ENCODE assay signal across 1 cellular context in the genomic region with DNA sequence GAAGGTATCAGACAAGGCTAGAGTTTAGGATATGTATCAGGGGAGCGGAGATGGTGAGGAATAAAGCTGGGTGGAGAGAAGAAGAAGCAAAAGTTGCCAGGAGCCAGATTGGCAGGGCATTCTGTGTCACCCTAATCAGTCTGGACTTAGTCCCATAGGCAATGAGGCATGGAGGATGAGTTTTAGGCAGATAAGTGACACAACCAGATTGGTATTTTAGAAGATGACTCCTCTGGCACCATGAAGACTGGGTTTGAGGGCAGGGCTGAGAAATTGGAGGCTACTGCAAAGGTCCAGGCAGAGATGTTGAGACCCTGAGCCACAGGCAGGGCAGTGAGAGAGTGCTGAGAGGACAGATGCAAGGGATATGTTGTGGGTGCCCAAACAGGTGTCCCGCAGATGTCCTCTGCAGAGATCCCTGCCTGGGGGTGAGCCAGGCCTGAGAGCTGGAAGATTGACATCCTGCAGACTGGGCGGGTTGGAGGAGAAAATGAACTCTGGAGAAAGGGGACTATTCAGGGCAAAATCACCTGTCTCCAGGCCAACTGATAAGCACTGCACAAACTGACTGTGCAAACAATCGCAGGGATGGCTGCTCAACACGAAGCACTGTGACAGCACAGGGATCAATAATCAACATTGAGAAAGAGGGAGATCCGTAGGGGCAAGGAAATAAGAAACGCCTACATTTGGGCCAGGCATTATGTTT.
TF ChIP-seq lines count a peak whose summit lies in the region.

No MANE protein-coding gene starts in this region.

TF ChIP-seq in SK-N-SH treated with all-trans-retinoic acid at 6 μM for 48 hours, 23 proteins besides CTCF, POLR2A, EP300 and RAD21 (continued from another document):
- TF ChIP-seq, protein P1, sequence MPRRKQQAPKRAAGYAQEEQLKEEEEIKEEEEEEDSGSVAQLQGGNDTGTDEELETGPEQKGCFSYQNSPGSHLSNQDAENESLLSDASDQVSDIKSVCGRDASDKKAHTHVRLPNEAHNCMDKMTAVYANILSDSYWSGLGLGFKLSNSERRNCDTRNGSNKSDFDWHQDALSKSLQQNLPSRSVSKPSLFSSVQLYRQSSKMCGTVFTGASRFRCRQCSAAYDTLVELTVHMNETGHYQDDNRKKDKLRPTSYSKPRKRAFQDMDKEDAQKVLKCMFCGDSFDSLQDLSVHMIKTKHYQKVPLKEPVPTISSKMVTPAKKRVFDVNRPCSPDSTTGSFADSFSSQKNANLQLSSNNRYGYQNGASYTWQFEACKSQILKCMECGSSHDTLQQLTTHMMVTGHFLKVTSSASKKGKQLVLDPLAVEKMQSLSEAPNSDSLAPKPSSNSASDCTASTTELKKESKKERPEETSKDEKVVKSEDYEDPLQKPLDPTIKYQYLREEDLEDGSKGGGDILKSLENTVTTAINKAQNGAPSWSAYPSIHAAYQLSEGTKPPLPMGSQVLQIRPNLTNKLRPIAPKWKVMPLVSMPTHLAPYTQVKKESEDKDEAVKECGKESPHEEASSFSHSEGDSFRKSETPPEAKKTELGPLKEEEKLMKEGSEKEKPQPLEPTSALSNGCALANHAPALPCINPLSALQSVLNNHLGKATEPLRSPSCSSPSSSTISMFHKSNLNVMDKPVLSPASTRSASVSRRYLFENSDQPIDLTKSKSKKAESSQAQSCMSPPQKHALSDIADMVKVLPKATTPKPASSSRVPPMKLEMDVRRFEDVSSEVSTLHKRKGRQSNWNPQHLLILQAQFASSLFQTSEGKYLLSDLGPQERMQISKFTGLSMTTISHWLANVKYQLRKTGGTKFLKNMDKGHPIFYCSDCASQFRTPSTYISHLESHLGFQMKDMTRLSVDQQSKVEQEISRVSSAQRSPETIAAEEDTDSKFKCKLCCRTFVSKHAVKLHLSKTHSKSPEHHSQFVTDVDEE (CRISPR knock-in tag; IDR thresholded peaks at IDR 0.05): no peak
- TF ChIP-seq CSDC2 (CRISPR knock-in tag; IDR thresholded peaks at IDR 0.05) (no peak), TCF4 (CRISPR knock-in tag; IDR thresholded peaks at IDR 0.05; ENCODE audit: borderline replicate concordance) (no peak)
